8 cellular contexts compared by ENCODE assay signal in genomic region chr2:71226391-71226964, GRCh38. TPM values are rescaled to one million over a fixed set of nuclear protein-coding genes. Genes with fewer than 3 reads are reported as not detected.
DNase-seq lines count a peak whose midpoint lies in the region; ATAC-seq and TF ChIP-seq lines count a peak whose summit lies in the region.

No MANE protein-coding gene starts in this region.

- no peaks in the 10 kb centered on the region for H3K9me2 ChIP-seq in Karpas-422 (replicated peaks; ENCODE audit: insufficient read depth, low read length)

- H3K27me3 Mint-ChIP-seq in T-helper 2 cell treated with Interferon-gamma antibody and Interleukin-4, amounts not matched to agents 5 μg/mL and 100 μg/mL, for 36 hours (ENCODE audit: low read depth) = peaks cover 16% of the 10 kb centered on the region

- no peak for TF ChIP-seq POLR2A in stomach (IDR thresholded peaks at IDR 0.05)

- H3K9me3 ChIP-seq in Karpas-422 (ENCODE audit: low read length) = no peaks in the 10 kb centered on the region
- H3K9me3 ChIP-seq in duodenal mucosa (ENCODE audit: control insufficient read depth in 1 of 2, low read length in 2 of 2) = no peaks in the 10 kb centered on the region
- H3K9me3 ChIP-seq in stomach = no peaks in the 10 kb centered on the region

- H3K36me3 Mint-ChIP-seq in T-helper 2 cell treated with Interferon-gamma antibody and Interleukin-4, amounts not matched to agents 5 μg/mL and 100 μg/mL, for 36 hours (ENCODE audit: low read depth) = no peaks in the 10 kb centered on the region

- peak overlapping the region; percentile 91 for H2AFZ ChIP-seq in Karpas-422 (ENCODE audit: low read length)

- peak overlapping the region; percentile 74 for H3K9ac ChIP-seq in Karpas-422 (ENCODE audit: low read length)
- peak overlapping the region; percentile 67 to 94 for H3K9ac ChIP-seq in duodenal mucosa (ENCODE audit: low read depth in 1 of 2, low read length in 2 of 2)

- H3K4me1 Mint-ChIP-seq in T-helper 2 cell treated with Interferon-gamma antibody and Interleukin-4, amounts not matched to agents 5 μg/mL and 100 μg/mL, for 36 hours (ENCODE audit: low read depth) = peaks cover 9% of the 10 kb centered on the region

- no peak for TF ChIP-seq EP300 in stomach (IDR thresholded peaks at IDR 0.05)

- peak overlapping the region; percentile 97 for H3K4me3 Mint-ChIP-seq in T-helper 2 cell treated with Interferon-gamma antibody and Interleukin-4, amounts not matched to agents 5 μg/mL and 100 μg/mL, for 36 hours

- H3K4me3 ChIP-seq in Karpas-422 (ENCODE audit: low read length) = peak overlapping the region; percentile 74
- H3K4me3 ChIP-seq in duodenal mucosa (ENCODE audit: low read depth in 1 of 2, low read length in 2 of 2) = peak overlapping the region; percentile 74 to 89
- H3K4me3 ChIP-seq in stomach = peak overlapping the region; percentile 68 to 95 (median 92)

- intact Hi-C loops in stomach (cut with DNase I; ENCODE audit: low total_unique reads) = no loop called here

- peaks cover 3% of the 10 kb centered on the region; the same call in 1 of the 2 replicates for H4K20me1 ChIP-seq in Karpas-422 (ENCODE audit: insufficient read depth, low read depth, low read length)

- 1% methylated on average over 27 to 46 of the region's 46 CpGs for WGBS in stomach, 5 donors

- H3K27ac ChIP-seq in Karpas-422 (ENCODE audit: low read length) (peak overlapping the region; percentile 31; the same call in 1 of the 2 replicates), duodenal mucosa (ENCODE audit: low read depth, low read length) (peak overlapping the region; percentile 47), stomach (peak overlapping the region; percentile 89 to 97 (median 93))

- H3K27ac Mint-ChIP-seq in T-helper 2 cell treated with Interferon-gamma antibody and Interleukin-4, amounts not matched to agents 5 μg/mL and 100 μg/mL, for 36 hours = peak overlapping the region; percentile 86

- no peaks in the 10 kb centered on the region for H3K9me3 Mint-ChIP-seq in T-helper 2 cell treated with Interferon-gamma antibody and Interleukin-4, amounts not matched to agents 5 μg/mL and 100 μg/mL, for 36 hours

- peak overlapping the region; percentile 86 for H3K4me2 ChIP-seq in Karpas-422 (ENCODE audit: low read depth, low read length, poor library complexity, severe bottlenecking)

- ATAC-seq in GM21390 (IDR thresholded peaks at IDR 0.05; ENCODE audit: unreplicated experiment) = peak; percentile 8

- H3K36me3 ChIP-seq in Karpas-422 (ENCODE audit: insufficient read depth, low read length) (no peaks in the 10 kb centered on the region), duodenal mucosa (ENCODE audit: control insufficient read depth in 1 of 2, insufficient read depth in 2 of 2, low read length in 2 of 2) (no peaks in the 10 kb centered on the region), stomach (peaks cover 0 to 6% (median 0%) of the 10 kb centered on the region in 4 donors)

- TF ChIP-seq CTCF in stomach (IDR thresholded peaks at IDR 0.05) = no peak

- no peaks in the 10 kb centered on the region for H3K79me2 ChIP-seq in Karpas-422 (ENCODE audit: low read length)

- DNase-seq in CD1c-positive myeloid dendritic cell (ENCODE audit: extremely low spot score) = peak; percentile 6
- peak; percentile 70 for DNase-seq in Karpas-422
- peak; percentile 4 for DNase-seq in T-helper 2 cell treated with Interferon-gamma antibody and Interleukin-4, amounts not matched to agents 5 μg/mL and 100 μg/mL, for 36 hours (ENCODE audit: low spot score)
- DNase-seq in medulla oblongata (ENCODE audit: extremely low spot score) = peak; percentile 44
- peak; percentile 63 for DNase-seq in stomach
- no peak for DNase-seq in H4 (ENCODE audit: low spot score)

- no peaks in the 10 kb centered on the region for H3K27me3 ChIP-seq in Karpas-422 (ENCODE audit: low read length)
- H3K27me3 ChIP-seq in duodenal mucosa (ENCODE audit: control insufficient read depth in 1 of 2, insufficient read depth in 2 of 2, low read length in 2 of 2) = peaks cover 0 to 1% of the 10 kb centered on the region in 2 donors
- H3K27me3 ChIP-seq in stomach = no peaks in the 10 kb centered on the region

- H3K4me1 ChIP-seq in Karpas-422 (ENCODE audit: low read length) = peaks cover 26% of the 10 kb centered on the region
- peaks cover 3 to 6% of the 10 kb centered on the region in 2 donors for H3K4me1 ChIP-seq in duodenal mucosa (ENCODE audit: control insufficient read depth in 1 of 2, insufficient read depth in 2 of 2, low read length in 2 of 2)
- H3K4me1 ChIP-seq in stomach = peaks cover 7 to 35% (median 18%) of the 10 kb centered on the region in 4 donors

RNA-seq across cellular contexts. Expression of gene PAIP2B, which starts 0.4 kb away (rescaled TPM):
- 2.6 and 5.6 TPM in 2 replicates for total RNA-seq in Karpas-422 (2014; rRNA removed; shearing (Covaris generic); ENCODE audit: low replicate concordance)
- total RNA-seq in stomach = 10 to 100 TPM in 1 of 5 donors, 1 to 10 TPM in 4; 4.9 to 14.1 (median 6.4) TPM
- 10 to 100 TPM in 2 of 3 donors, 1 to 10 TPM in 1; 5.4 to 12.1 (median 11.3) TPM for polyA plus RNA-seq in stomach
- 1.1 and 1.7 TPM in 2 replicates for total RNA-seq in H4 (2014; rRNA removed; shearing (Covaris generic))

Comparison
In these comparisons a context has a peak if more than half of its experiments do, and no peak if none do; other contexts are left out.
1. H3K27ac ChIP-seq: peak in every context shown above with its lines; median percentile 93 in stomach; 47 in duodenal mucosa; 31 in Karpas-422.